In the genomic region with DNA sequence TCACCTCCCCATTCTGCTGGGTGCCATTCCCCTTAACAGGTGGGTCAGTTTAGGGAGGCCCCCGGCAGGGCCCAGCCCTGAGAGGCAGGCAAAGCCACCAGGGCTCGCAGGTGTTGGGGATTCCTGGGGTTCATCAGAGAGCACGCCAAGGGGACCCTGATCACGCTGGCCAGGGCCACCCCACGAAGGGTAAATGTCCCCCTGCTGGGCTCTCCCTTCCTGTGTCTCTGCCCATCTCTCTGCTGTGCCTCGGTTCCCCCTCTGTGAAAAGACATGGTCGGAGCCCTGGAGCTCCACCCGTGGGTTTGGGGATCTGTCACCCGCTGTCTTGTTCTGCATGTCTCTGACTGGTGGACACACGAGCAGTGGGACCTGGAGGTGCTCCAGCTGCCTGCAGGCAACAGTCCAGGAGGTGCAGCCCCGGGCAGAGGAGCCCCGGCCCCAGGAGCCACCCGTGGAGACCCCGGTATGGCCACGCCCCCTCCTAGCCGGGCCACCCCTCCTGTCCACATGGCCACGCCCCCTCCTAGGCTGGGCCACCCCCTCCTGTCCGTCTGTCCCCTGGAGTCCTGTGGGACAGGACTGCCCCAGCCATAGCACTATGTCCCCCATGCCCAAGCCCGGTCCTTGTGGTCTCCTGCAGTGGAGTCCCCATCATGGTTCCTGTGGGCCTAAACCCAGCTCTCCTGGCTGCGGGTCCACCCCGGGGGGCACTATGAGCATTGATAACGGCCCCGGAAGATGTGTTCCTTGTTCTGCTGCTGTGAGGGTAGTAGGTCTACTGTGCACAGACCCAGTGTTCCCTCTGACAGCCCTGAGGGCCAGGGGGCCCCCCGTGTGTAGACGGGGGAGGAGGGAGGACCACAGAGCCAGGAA, we compare ENCODE assay signal across 3 cellular contexts.
TF ChIP-seq lines count a peak whose summit lies in the region.

No MANE protein-coding gene starts in this region.

TF ChIP-seq in SK-N-SH, 30 proteins besides CTCF, POLR2A, EP300 and RAD21:
- TF ChIP-seq, protein P1, sequence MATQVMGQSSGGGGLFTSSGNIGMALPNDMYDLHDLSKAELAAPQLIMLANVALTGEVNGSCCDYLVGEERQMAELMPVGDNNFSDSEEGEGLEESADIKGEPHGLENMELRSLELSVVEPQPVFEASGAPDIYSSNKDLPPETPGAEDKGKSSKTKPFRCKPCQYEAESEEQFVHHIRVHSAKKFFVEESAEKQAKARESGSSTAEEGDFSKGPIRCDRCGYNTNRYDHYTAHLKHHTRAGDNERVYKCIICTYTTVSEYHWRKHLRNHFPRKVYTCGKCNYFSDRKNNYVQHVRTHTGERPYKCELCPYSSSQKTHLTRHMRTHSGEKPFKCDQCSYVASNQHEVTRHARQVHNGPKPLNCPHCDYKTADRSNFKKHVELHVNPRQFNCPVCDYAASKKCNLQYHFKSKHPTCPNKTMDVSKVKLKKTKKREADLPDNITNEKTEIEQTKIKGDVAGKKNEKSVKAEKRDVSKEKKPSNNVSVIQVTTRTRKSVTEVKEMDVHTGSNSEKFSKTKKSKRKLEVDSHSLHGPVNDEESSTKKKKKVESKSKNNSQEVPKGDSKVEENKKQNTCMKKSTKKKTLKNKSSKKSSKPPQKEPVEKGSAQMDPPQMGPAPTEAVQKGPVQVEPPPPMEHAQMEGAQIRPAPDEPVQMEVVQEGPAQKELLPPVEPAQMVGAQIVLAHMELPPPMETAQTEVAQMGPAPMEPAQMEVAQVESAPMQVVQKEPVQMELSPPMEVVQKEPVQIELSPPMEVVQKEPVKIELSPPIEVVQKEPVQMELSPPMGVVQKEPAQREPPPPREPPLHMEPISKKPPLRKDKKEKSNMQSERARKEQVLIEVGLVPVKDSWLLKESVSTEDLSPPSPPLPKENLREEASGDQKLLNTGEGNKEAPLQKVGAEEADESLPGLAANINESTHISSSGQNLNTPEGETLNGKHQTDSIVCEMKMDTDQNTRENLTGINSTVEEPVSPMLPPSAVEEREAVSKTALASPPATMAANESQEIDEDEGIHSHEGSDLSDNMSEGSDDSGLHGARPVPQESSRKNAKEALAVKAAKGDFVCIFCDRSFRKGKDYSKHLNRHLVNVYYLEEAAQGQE (IDR thresholded peaks at IDR 0.05; ENCODE audit: low read depth, low read length): no peak
- no peak for TF ChIP-seq CHD2 (IDR thresholded peaks at IDR 0.05; ENCODE audit: low read length, partially characterized antibody)
- TF ChIP-seq MXI1 (IDR thresholded peaks at IDR 0.05; ENCODE audit: low read depth, low read length): no peak
- no peak for TF ChIP-seq TAF1 (IDR thresholded peaks at IDR 0.05; ENCODE audit: borderline replicate concordance, low read depth, low read length)
- no peak for TF ChIP-seq JUND (IDR thresholded peaks at IDR 0.05)
- TF ChIP-seq TCF12 (IDR thresholded peaks at IDR 0.05): no peak
- TF ChIP-seq NRF1 (IDR thresholded peaks at IDR 0.05; ENCODE audit: low read depth, low read length): no peak
- no peak for TF ChIP-seq ELF1 (IDR thresholded peaks at IDR 0.05)
- TF ChIP-seq YY1 (IDR thresholded peaks at IDR 0.05; ENCODE audit: low read depth): no peak
- TF ChIP-seq RXRA (IDR thresholded peaks at IDR 0.05; ENCODE audit: borderline replicate concordance, low read depth): no peak
- TF ChIP-seq, protein P2, sequence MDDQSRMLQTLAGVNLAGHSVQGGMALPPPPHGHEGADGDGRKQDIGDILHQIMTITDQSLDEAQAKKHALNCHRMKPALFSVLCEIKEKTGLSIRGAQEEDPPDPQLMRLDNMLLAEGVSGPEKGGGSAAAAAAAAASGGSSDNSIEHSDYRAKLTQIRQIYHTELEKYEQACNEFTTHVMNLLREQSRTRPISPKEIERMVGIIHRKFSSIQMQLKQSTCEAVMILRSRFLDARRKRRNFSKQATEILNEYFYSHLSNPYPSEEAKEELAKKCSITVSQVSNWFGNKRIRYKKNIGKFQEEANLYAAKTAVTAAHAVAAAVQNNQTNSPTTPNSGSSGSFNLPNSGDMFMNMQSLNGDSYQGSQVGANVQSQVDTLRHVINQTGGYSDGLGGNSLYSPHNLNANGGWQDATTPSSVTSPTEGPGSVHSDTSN (IDR thresholded peaks at IDR 0.05): no peak
- TF ChIP-seq FOXJ3 (CRISPR knock-in tag; IDR thresholded peaks at IDR 0.05): no peak
- TF ChIP-seq, protein P3, sequence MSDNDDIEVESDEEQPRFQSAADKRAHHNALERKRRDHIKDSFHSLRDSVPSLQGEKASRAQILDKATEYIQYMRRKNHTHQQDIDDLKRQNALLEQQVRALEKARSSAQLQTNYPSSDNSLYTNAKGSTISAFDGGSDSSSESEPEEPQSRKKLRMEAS (IDR thresholded peaks at IDR 0.05; ENCODE audit: low read depth): no peak
- TF ChIP-seq SIN3A (IDR thresholded peaks at IDR 0.05; ENCODE audit: borderline replicate concordance, low read depth, low read length): no peak
- no peak for TF ChIP-seq TEAD4 (IDR thresholded peaks at IDR 0.05; ENCODE audit: borderline replicate concordance, insufficient read depth)

TF ChIP-seq in SK-N-SH treated with all-trans-retinoic acid at 6 μM for 48 hours, 23 proteins besides CTCF, POLR2A, EP300 and RAD21:
- no peak for TF ChIP-seq RARB (CRISPR knock-in tag; IDR thresholded peaks at IDR 0.05)
- TF ChIP-seq, protein P4, sequence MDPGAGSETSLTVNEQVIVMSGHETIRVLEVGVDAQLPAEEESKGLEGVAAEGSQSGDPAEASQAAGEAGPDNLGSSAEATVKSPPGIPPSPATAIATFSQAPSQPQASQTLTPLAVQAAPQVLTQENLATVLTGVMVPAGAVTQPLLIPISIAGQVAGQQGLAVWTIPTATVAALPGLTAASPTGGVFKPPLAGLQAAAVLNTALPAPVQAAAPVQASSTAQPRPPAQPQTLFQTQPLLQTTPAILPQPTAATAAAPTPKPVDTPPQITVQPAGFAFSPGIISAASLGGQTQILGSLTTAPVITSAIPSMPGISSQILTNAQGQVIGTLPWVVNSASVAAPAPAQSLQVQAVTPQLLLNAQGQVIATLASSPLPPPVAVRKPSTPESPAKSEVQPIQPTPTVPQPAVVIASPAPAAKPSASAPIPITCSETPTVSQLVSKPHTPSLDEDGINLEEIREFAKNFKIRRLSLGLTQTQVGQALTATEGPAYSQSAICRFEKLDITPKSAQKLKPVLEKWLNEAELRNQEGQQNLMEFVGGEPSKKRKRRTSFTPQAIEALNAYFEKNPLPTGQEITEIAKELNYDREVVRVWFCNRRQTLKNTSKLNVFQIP (CRISPR knock-in tag; IDR thresholded peaks at IDR 0.05; ENCODE audit: borderline replicate concordance, low read depth): no peak
- no peak for TF ChIP-seq ARNTL (CRISPR knock-in tag; IDR thresholded peaks at IDR 0.05; ENCODE audit: borderline replicate concordance, low read depth)
- TF ChIP-seq, protein P5, sequence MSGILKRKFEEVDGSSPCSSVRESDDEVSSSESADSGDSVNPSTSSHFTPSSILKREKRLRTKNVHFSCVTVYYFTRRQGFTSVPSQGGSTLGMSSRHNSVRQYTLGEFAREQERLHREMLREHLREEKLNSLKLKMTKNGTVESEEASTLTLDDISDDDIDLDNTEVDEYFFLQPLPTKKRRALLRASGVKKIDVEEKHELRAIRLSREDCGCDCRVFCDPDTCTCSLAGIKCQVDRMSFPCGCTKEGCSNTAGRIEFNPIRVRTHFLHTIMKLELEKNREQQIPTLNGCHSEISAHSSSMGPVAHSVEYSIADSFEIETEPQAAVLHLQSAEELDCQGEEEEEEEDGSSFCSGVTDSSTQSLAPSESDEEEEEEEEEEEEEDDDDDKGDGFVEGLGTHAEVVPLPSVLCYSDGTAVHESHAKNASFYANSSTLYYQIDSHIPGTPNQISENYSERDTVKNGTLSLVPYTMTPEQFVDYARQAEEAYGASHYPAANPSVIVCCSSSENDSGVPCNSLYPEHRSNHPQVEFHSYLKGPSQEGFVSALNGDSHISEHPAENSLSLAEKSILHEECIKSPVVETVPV (CRISPR knock-in tag; IDR thresholded peaks at IDR 0.05): no peak
- no peak for TF ChIP-seq PPARA (CRISPR knock-in tag; IDR thresholded peaks at IDR 0.05; ENCODE audit: borderline replicate concordance)
- no peak for TF ChIP-seq ZNF8 (CRISPR knock-in tag; IDR thresholded peaks at IDR 0.05)

TF ChIP-seq in GM23338, 12 proteins besides CTCF, POLR2A, EP300 and RAD21 (continues in another document):
- TF ChIP-seq POLR2AphosphoS5 (IDR thresholded peaks at IDR 0.05; ENCODE audit: low read depth) (no peak), EZH2phosphoT487 (IDR thresholded peaks at IDR 0.05; ENCODE audit: unreplicated experiment) (no peak), EZH2 (IDR thresholded peaks at IDR 0.05; ENCODE audit: low read depth, unreplicated experiment) (no peak), ZNF114 (CRISPR knock-in tag; IDR thresholded peaks at IDR 0.05) (no peak), CREB1 (CRISPR knock-in tag; IDR thresholded peaks at IDR 0.05; ENCODE audit: low read depth) (no peak), JUNB (IDR thresholded peaks at IDR 0.05; ENCODE audit: unreplicated experiment) (no peak), ZNF331 (CRISPR knock-in tag; IDR thresholded peaks at IDR 0.05; ENCODE audit: low read depth) (no peak), NANOG (IDR thresholded peaks at IDR 0.05; ENCODE audit: borderline replicate concordance) (no peak)
- TF ChIP-seq, protein P6, sequence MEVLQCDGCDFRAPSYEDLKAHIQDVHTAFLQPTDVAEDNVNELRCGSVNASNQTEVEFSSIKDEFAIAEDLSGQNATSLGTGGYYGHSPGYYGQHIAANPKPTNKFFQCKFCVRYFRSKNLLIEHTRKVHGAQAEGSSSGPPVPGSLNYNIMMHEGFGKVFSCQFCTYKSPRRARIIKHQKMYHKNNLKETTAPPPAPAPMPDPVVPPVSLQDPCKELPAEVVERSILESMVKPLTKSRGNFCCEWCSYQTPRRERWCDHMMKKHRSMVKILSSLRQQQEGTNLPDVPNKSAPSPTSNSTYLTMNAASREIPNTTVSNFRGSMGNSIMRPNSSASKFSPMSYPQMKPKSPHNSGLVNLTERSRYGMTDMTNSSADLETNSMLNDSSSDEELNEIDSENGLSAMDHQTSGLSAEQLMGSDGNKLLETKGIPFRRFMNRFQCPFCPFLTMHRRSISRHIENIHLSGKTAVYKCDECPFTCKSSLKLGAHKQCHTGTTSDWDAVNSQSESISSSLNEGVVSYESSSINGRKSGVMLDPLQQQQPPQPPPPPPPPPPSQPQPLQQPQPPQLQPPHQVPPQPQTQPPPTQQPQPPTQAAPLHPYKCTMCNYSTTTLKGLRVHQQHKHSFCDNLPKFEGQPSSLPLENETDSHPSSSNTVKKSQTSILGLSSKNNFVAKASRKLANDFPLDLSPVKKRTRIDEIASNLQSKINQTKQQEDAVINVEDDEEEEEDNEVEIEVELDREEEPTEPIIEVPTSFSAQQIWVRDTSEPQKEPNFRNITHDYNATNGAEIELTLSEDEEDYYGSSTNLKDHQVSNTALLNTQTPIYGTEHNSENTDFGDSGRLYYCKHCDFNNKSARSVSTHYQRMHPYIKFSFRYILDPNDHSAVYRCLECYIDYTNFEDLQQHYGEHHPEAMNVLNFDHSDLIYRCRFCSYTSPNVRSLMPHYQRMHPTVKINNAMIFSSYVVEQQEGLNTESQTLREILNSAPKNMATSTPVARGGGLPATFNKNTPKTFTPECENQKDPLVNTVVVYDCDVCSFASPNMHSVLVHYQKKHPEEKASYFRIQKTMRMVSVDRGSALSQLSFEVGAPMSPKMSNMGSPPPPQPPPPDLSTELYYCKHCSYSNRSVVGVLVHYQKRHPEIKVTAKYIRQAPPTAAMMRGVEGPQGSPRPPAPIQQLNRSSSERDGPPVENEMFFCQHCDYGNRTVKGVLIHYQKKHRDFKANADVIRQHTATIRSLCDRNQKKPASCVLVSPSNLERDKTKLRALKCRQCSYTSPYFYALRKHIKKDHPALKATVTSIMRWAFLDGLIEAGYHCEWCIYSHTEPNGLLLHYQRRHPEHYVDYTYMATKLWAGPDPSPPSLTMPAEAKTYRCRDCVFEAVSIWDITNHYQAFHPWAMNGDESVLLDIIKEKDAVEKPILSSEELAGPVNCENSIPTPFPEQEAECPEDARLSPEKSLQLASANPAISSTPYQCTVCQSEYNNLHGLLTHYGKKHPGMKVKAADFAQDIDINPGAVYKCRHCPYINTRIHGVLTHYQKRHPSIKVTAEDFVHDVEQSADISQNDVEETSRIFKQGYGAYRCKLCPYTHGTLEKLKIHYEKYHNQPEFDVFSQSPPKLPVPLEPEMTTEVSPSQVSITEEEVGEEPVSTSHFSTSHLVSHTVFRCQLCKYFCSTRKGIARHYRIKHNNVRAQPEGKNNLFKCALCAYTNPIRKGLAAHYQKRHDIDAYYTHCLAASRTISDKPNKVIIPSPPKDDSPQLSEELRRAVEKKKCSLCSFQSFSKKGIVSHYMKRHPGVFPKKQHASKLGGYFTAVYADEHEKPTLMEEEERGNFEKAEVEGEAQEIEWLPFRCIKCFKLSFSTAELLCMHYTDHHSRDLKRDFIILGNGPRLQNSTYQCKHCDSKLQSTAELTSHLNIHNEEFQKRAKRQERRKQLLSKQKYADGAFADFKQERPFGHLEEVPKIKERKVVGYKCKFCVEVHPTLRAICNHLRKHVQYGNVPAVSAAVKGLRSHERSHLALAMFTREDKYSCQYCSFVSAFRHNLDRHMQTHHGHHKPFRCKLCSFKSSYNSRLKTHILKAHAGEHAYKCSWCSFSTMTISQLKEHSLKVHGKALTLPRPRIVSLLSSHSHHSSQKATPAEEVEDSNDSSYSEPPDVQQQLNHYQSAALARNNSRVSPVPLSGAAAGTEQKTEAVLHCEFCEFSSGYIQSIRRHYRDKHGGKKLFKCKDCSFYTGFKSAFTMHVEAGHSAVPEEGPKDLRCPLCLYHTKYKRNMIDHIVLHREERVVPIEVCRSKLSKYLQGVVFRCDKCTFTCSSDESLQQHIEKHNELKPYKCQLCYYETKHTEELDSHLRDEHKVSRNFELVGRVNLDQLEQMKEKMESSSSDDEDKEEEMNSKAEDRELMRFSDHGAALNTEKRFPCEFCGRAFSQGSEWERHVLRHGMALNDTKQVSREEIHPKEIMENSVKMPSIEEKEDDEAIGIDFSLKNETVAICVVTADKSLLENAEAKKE (CRISPR knock-in tag; IDR thresholded peaks at IDR 0.05): no peak
- TF ChIP-seq, protein P7, sequence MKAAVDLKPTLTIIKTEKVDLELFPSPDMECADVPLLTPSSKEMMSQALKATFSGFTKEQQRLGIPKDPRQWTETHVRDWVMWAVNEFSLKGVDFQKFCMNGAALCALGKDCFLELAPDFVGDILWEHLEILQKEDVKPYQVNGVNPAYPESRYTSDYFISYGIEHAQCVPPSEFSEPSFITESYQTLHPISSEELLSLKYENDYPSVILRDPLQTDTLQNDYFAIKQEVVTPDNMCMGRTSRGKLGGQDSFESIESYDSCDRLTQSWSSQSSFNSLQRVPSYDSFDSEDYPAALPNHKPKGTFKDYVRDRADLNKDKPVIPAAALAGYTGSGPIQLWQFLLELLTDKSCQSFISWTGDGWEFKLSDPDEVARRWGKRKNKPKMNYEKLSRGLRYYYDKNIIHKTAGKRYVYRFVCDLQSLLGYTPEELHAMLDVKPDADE (IDR thresholded peaks at IDR 0.05): no peak
- TF ChIP-seq, protein P1 (IDR thresholded peaks at IDR 0.05; ENCODE audit: unreplicated experiment): no peak
